ENCODE assay signal across 8 cellular contexts in the genomic region with DNA sequence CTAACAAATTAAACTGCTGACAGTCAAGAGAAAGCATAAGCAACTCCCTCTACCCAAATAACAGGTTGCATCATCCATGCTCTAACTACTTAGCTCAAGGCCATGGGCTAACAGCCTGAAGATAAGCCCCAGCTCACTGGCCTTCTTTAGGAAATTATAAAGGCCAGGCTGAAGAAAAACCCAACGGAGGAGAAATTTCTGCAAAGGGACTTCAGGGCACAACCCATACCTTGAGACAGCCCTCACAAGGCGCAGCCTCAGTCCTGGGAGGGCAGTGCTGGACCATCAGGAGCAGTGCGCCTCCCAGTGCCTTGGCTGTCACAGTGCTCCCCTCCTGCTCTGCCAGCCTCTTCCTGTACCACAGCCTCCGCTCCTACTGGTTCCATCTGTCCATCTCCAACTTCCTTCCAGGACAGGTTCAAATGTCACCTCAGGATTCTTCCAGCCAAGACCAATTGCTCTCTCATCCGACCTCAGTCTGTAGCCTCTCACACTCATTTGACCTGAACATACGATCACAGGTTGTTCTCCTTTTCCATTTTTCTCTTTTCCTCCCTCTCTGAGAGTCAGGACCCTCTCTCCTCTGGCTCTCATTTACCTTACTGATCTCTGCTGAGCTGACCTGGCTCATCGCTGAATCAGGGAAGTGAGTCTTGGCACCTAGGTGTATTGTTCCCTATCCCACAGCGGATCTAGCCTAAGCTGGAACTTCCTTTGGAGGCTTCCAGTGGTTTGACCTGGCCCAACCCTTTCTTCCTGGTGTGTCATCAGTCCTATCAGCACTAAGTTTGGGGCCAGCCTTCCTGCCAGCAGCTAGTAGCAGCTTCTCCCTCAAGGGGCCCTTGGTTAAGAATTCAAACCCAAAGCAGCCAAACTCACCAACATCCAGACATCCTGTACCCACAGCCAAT. TPM values are rescaled to one million over a fixed set of nuclear protein-coding genes. Genes with fewer than 3 reads are reported as not detected.
DNase-seq lines count a peak whose midpoint lies in the region; ATAC-seq, FAIRE-seq and TF ChIP-seq lines count a peak whose summit lies in the region.

No MANE protein-coding gene starts in this region.

- 94% methylated on average over 8 of the region's 8 CpGs for WGBS in A549 (ENCODE audit: missing lambda C conversion rate)
- 86 to 94% methylated on average over 3 to 8 of the region's 8 CpGs for WGBS in transverse colon (ENCODE audit: low coverage in 1 of 2), 2 donors

- peaks cover 60% of the 10 kb centered on the region for H3K4me1 Mint-ChIP-seq in activated naive CD8-positive, alpha-beta T cell (ENCODE audit: low read depth)
- H3K4me1 Mint-ChIP-seq in immature natural killer cell = peaks cover 34 to 62% of the 10 kb centered on the region in 2 donors

- H3K4me2 ChIP-seq in A549 = peak overlapping the region; percentile 76

- DNase-seq in A549 (ENCODE audit: low read depth in 1 of 2, low spot score in 1 of 2) = peak in 1 of 2 experiments; percentile 33
- no peak for DNase-seq in immature natural killer cell
- peak; percentile 32 for DNase-seq in transverse colon
- no peak for DNase-seq in activated CD4-positive, CD25-positive, alpha-beta regulatory T cell (lab: John Stamatoyannopoulos, UW)

- in situ Hi-C loops in transverse colon (cut with MboI; ENCODE audit: low pct_ligation_motif_present in 1 of 4, low pct_unique_long_range_greater_than_20kb in 1 of 4, low sequenced_read_pairs in 3 of 4) = no loop called here

- no peak for TF ChIP-seq RAD21 in A549 (conservative IDR thresholded peaks at IDR 0.05 in 1 of 2, IDR thresholded peaks at IDR 0.05 in 1 of 2)

- TF ChIP-seq EP300 in A549 (IDR thresholded peaks at IDR 0.05) (no peak), transverse colon (IDR thresholded peaks at IDR 0.05; ENCODE audit: low read depth) (no peak)

- no peaks in the 10 kb centered on the region for H3K27me3 ChIP-seq in transverse colon

- TF ChIP-seq CTCF in A549 (IDR thresholded peaks at IDR 0.05) = no peak; the same call in 2 of the 3 replicates
- TF ChIP-seq CTCF in HEK293 (tag by site-specific recombination; IDR thresholded peaks at IDR 0.05) = no peak
- TF ChIP-seq CTCF in transverse colon (IDR thresholded peaks at IDR 0.05) = no peak

- no peak for FAIRE-seq in A549 (lab: Jason Lieb, UNC)

- peak overlapping the region; percentile 98 for H3K4me3 Mint-ChIP-seq in activated naive CD8-positive, alpha-beta T cell
- H3K4me3 Mint-ChIP-seq in immature natural killer cell = peak overlapping the region in 3 of 5 donors; percentile 89 to 93 (median 93)

- ATAC-seq in A549 (no peak), HG02623 (IDR thresholded peaks at IDR 0.05; ENCODE audit: unreplicated experiment) (no peak), HG02852 (IDR thresholded peaks at IDR 0.05; ENCODE audit: unreplicated experiment) (no peak)

- H3K27me3 Mint-ChIP-seq in activated naive CD8-positive, alpha-beta T cell = no peaks in the 10 kb centered on the region
- peaks cover 0 to 10% (median 8%) of the 10 kb centered on the region in 3 donors for H3K27me3 Mint-ChIP-seq in immature natural killer cell (ENCODE audit: low read depth in 3 of 3)

- POLR2A ChIA-PET in A549 (lab: Yijun Ruan, JAX) (no interaction called here), HEK293 (lab: Yijun Ruan, JAX) (interaction anchor here (0.6 kb wide), 1 partner anchor 421 kb away, joined by 7 read pairs; no protein-coding TSS in a partner anchor)

- CTCF ChIA-PET in A549 (lab: Yijun Ruan, JAX) (interaction anchor here (1.0 to 1.5 kb wide), 2 partner anchors 25 to 410 kb away, joined by 3 to 4 read pairs; no protein-coding TSS in a partner anchor), HEK293 (lab: Yijun Ruan, JAX) (interaction anchor here (1.0 to 3.2 kb wide), 2 partner anchors 12 to 23 kb away, joined by 3 to 13 read pairs; no protein-coding TSS in a partner anchor)

- H3K4me1 ChIP-seq in A549 (peaks cover 55% of the 10 kb centered on the region), HEK293 (ENCODE audit: control insufficient read depth, insufficient read depth, low read length) (peaks cover 4% of the 10 kb centered on the region), transverse colon (peaks cover 7 to 44% (median 34%) of the 10 kb centered on the region in 4 donors)

- H3K27ac ChIP-seq in A549 (peak overlapping the region; percentile 94 to 96), HEK293 (ENCODE audit: extremely low read depth, low read depth, low read length) (no peak overlapping the region), transverse colon (no peak overlapping the region)

- TF ChIP-seq POLR2A in A549 (IDR thresholded peaks at IDR 0.05; ENCODE audit: low read length) (no peak), transverse colon (IDR thresholded peaks at IDR 0.05) (no peak)

- H3K27ac Mint-ChIP-seq in activated naive CD8-positive, alpha-beta T cell = peak overlapping the region; percentile 7
- H3K27ac Mint-ChIP-seq in immature natural killer cell = peak overlapping the region in 4 of 6 donors; percentile 21 to 91 (median 60)

- H3K9me3 ChIP-seq in A549 (no peaks in the 10 kb centered on the region), HEK293 (ENCODE audit: control insufficient read depth, insufficient read depth, low read depth, low read length) (no peaks in the 10 kb centered on the region), transverse colon (no peaks in the 10 kb centered on the region)

- H3K36me3 ChIP-seq in HEK293 (ENCODE audit: control insufficient read depth in 2 of 2, insufficient read depth in 1 of 2, low read length in 2 of 2) = peaks cover 18 to 42% of the 10 kb centered on the region in 2 experiments; a peak in 2 of 3 replicates
- peaks cover 0 to 12% (median 1%) of the 10 kb centered on the region in 4 donors for H3K36me3 ChIP-seq in transverse colon

- intact Hi-C loops in transverse colon (cut with DNase I; ENCODE audit: low total_unique reads) = no loop called here

- no peaks in the 10 kb centered on the region for H3K9me3 Mint-ChIP-seq in activated naive CD8-positive, alpha-beta T cell (ENCODE audit: low read depth)
- no peaks in the 10 kb centered on the region for H3K9me3 Mint-ChIP-seq in immature natural killer cell

- H3K36me3 Mint-ChIP-seq in activated naive CD8-positive, alpha-beta T cell = peaks cover 3% of the 10 kb centered on the region
- H3K36me3 Mint-ChIP-seq in immature natural killer cell = peaks cover 0 to 7% (median 2%) of the 10 kb centered on the region in 3 donors

- H3K4me3 ChIP-seq in A549 = peak overlapping the region; percentile 80
- no peak overlapping the region for H3K4me3 ChIP-seq in HEK293 (ENCODE audit: low read depth, low read length)
- H3K4me3 ChIP-seq in transverse colon = no peak overlapping the region

TF ChIP-seq in A549, 52 proteins besides CTCF, POLR2A, EP300 and RAD21:
- no peak for TF ChIP-seq FOXS1 (CRISPR knock-in tag; IDR thresholded peaks at IDR 0.05)
- TF ChIP-seq CEBPB (IDR thresholded peaks at IDR 0.05) = 0 out of 4 replicates have a peak, but pooled peaks of 1 of the 2 experiments have one; percentile 10
TF ChIP-seq in A549: peak in this region for 1.

TF ChIP-seq in HEK293, 187 proteins besides CTCF, POLR2A, EP300 and RAD21 (continues in another document):
- TF ChIP-seq ZNF555 (tag by site-specific recombination; conservative IDR thresholded peaks at IDR 0.05) (no peak), ZNF341 (tag by site-specific recombination; IDR thresholded peaks at IDR 0.05; ENCODE audit: low read depth) (peak; percentile 29; the same call in 1 of the 2 replicates), KLF10 (tag by site-specific recombination; IDR thresholded peaks at IDR 0.05) (no peak), ZNF549 (tag by site-specific recombination; IDR thresholded peaks at IDR 0.05) (no peak), REPIN1 (tag by site-specific recombination; IDR thresholded peaks at IDR 0.05; ENCODE audit: low read depth) (no peak), ZNF311 (tag by site-specific recombination; IDR thresholded peaks at IDR 0.05; ENCODE audit: borderline replicate concordance) (no peak), ZNF121 (tag by site-specific recombination; IDR thresholded peaks at IDR 0.05) (no peak), SP2 (tag by site-specific recombination; IDR thresholded peaks at IDR 0.05) (no peak), ZBTB1 (tag by site-specific recombination; IDR thresholded peaks at IDR 0.05) (no peak), ZBTB17 (tag by site-specific recombination; IDR thresholded peaks at IDR 0.05) (peak; percentile 57; the same call in 1 of the 2 replicates), ZNF174 (tag by site-specific recombination; IDR thresholded peaks at IDR 0.05) (no peak)
- TF ChIP-seq, protein P1, sequence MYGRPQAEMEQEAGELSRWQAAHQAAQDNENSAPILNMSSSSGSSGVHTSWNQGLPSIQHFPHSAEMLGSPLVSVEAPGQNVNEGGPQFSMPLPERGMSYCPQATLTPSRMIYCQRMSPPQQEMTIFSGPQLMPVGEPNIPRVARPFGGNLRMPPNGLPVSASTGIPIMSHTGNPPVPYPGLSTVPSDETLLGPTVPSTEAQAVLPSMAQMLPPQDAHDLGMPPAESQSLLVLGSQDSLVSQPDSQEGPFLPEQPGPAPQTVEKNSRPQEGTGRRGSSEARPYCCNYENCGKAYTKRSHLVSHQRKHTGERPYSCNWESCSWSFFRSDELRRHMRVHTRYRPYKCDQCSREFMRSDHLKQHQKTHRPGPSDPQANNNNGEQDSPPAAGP (tag by site-specific recombination; IDR thresholded peaks at IDR 0.05) = no peak

RNA-seq across cellular contexts. Expression of a gene that starts 1.9 kb away (rescaled TPM):
- polyA plus RNA-seq in A549 (2011; rRNA removed) (172 and 210 TPM in 2 replicates), A549 (2017; fragmentation: RNase III; extraction: RNeasy Plus Mini Kit Qiagen cat#74134 plus additional on column Dnase treatment) (118 to 125 TPM (median 120 TPM) in 3 replicates), immature natural killer cell (10 to 100 TPM; 18.6 to 38.1 (median 27.4) TPM)
- 51.2 and 61.9 TPM in 2 replicates for polyA plus RNA-seq in A549 (2012; cell fraction: cytosol; rRNA removed)
- 35.2 and 36.7 TPM in 2 replicates for polyA plus RNA-seq in A549 (2012; cell fraction: nucleus; rRNA removed)
- polyA minus RNA-seq in A549 (2011; rRNA and poly(A)+ RNA removed) = 90.0 and 90.1 TPM in 2 replicates
- total RNA-seq in transverse colon = 10 to 100 TPM; 14.5 to 40.1 (median 26.8) TPM

RNA-seq across cellular contexts. Expression of a gene that starts 27.3 kb away (rescaled TPM):
- 17.3 and 19.6 TPM in 2 replicates for polyA plus RNA-seq in A549 (2011; rRNA removed)
- 34.9 and 40.3 TPM in 2 replicates for polyA plus RNA-seq in A549 (2012; cell fraction: cytosol; rRNA removed)
- 92.4 and 101 TPM in 2 replicates for polyA plus RNA-seq in A549 (2012; cell fraction: nucleus; rRNA removed)
- polyA plus RNA-seq in A549 (2017; fragmentation: RNase III; extraction: RNeasy Plus Mini Kit Qiagen cat#74134 plus additional on column Dnase treatment) = 30.7 to 31.4 TPM (median 31.3 TPM) in 3 replicates
- 16.7 and 28.0 TPM in 2 replicates for polyA minus RNA-seq in A549 (2011; rRNA and poly(A)+ RNA removed)
- polyA plus RNA-seq in immature natural killer cell = 10 to 100 TPM in 1 of 3 donors, 1 to 10 TPM in 2; 7.1 to 11.7 (median 9.6) TPM
- total RNA-seq in transverse colon = 100 to 1,000 TPM in 1 of 4 donors, 10 to 100 TPM in 3; 40.2 to 212 (median 51.2) TPM

Comparison
In these comparisons a context has a peak if more than half of its experiments do, and no peak if none do; other contexts are left out.
1. H3K27ac ChIP-seq: peak in A549 (2 of 2); none in HEK293 (single experiment) and transverse colon (0 of 4).